Comparison of ENCODE assay signal across 9 cellular contexts in the genomic region with DNA sequence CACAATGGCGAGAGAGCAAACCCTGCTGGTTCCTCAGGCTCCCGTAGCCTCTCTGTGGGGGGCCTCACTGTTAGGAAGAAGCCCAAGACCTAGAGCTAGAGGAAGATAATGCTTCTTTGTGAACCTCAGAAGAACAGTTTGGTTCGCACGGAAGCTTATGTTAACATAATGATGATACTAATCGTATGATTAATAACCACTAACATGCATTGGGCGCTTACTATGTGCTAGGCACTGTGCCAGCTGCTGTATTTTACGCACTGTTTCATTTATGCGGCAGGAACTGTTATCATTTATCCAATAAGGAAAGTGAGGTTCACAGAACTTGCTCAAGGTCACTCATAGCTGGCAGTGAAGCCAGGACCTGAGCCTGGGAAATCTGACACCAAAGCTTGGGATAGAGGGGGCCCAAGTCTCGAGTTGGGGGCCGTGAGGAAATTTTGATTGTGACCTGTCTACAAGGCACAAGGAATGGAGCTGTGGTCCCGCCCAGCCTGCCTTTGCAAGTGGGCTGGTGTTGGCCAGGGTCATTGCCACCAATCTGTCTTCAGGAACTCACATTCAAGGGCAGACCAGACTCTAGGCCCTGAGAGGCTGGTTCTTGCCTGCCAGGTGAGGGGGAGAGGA. TPM values are rescaled to one million over a fixed set of nuclear protein-coding genes. Genes with fewer than 3 reads are reported as not detected.
A peak's percentile ranks its signal among the peaks of the same experiment; 100 is the strongest.
DNase-seq lines count a peak whose midpoint lies in the region; ATAC-seq and TF ChIP-seq lines count a peak whose summit lies in the region.
"Had no signal": no experiment of that assay in that cellular context is flagged by ENCODE, and none has a peak within 500 bp of the region (broad histone marks: within the 10 kb centered on the region; RNA-seq: fewer than 3 reads in every experiment).

No MANE protein-coding gene starts in this region.

- H3K36me3 ChIP-seq in prostate gland (no peaks in the 10 kb centered on the region), vagina (no peaks in the 10 kb centered on the region)

- WGBS in prostate gland, result 36% methylated on average over 11 of the region's 11 CpGs

- H3K4me1 ChIP-seq in prostate gland (replicated peaks) (no peaks in the 10 kb centered on the region), vagina (peaks cover 48% of the 10 kb centered on the region)

- intact Hi-C loops in prostate gland (cut with DNase I) (no loop called here), vagina (cut with DNase I) (loop anchor here (10.0 kb wide), 1 partner anchor 82 kb away; a partner anchor contains a TSS)

- H3K9me3 ChIP-seq in prostate gland (no peaks in the 10 kb centered on the region), vagina (no peaks in the 10 kb centered on the region)

- TF ChIP-seq CTCF in RWPE1 (conservative IDR thresholded peaks at IDR 0.05; ENCODE audit: low read depth), result no peak
- no peak for TF ChIP-seq CTCF in prostate gland (IDR thresholded peaks at IDR 0.05)
- no peak for TF ChIP-seq CTCF in vagina (IDR thresholded peaks at IDR 0.05)

- H3K4me3 ChIP-seq in prostate gland, result no peak overlapping the region
- H3K4me3 ChIP-seq in vagina, result no peak overlapping the region
- H3K4me3 ChIP-seq: PC-9 had no signal

- POLR2A ChIA-PET in RWPE1 (lab: Yijun Ruan, JAX; ENCODE audit: low non-redundant PET), result interaction anchor here (0.5 to 0.7 kb wide), 3 partner anchors 17 to 156 kb away, joined by 3 to 4 read pairs (median 3); no protein-coding TSS in a partner anchor

- peak overlapping the region; percentile 86 for H3K27ac ChIP-seq in RWPE1
- H3K27ac ChIP-seq in epithelial cell of prostate, result peak overlapping the region; percentile 90
- H3K27ac ChIP-seq in prostate gland, result peak overlapping the region; percentile 4 to 8
- no peak overlapping the region for H3K27ac ChIP-seq in vagina
- H3K27ac ChIP-seq: PC-9 had no signal

- TF ChIP-seq POLR2A in prostate gland (IDR thresholded peaks at IDR 0.05) (no peak), vagina (IDR thresholded peaks at IDR 0.05) (no peak)

- no peaks in the 10 kb centered on the region for H3K27me3 ChIP-seq in prostate gland (replicated peaks; ENCODE audit: insufficient read depth)
- H3K27me3 ChIP-seq in vagina, result no peaks in the 10 kb centered on the region

- ATAC-seq in HG03432 (IDR thresholded peaks at IDR 0.05; ENCODE audit: unreplicated experiment), result no peak
- ATAC-seq in GM21381 (IDR thresholded peaks at IDR 0.05; ENCODE audit: unreplicated experiment), result no peak

- DNase-seq in GM04504 (ENCODE audit: low read depth) (peak; percentile 66), RWPE1 (ENCODE audit: low spot score) (peak; percentile 55), epithelial cell of prostate (ENCODE audit: low read depth, low spot score) (peak; percentile 78), prostate gland (ENCODE audit: low spot score) (no peak), vagina (ENCODE audit: extremely low spot score in 2 of 2) (no peak)
- DNase-seq in activated naive CD4-positive, alpha-beta T cell treated with Interleukin-2 at 50 U/mL for 16 hours, result no peak

- CTCF ChIA-PET in RWPE1 (lab: Yijun Ruan, JAX), result interaction anchor here (0.5 to 1.5 kb wide), 17 partner anchors 10 to 1062 kb away, joined by 3 to 9 read pairs (median 4); no protein-coding TSS in a partner anchor

RNA-seq across cellular contexts. Expression of a gene that starts 6.8 kb away (rescaled TPM):
- under 1 TPM; 0.36 to 0.85 TPM for total RNA-seq in prostate gland
- total RNA-seq in vagina, result 21.4 TPM

RNA-seq across cellular contexts. Expression of a gene that starts 9.2 kb away (rescaled TPM):
- total RNA-seq in prostate gland (10 to 100 TPM in 1 of 2 donors, 1 to 10 TPM in 1; 7.0 to 13.8 TPM), vagina (30.0 TPM)

RNA-seq across cellular contexts. Expression of a gene that starts 39.0 kb away (rescaled TPM):
- total RNA-seq in prostate gland (10 to 100 TPM; 21.0 to 23.1 TPM), vagina (24.8 TPM)

RNA-seq across cellular contexts. Expression of a gene that starts 45.4 kb away (rescaled TPM):
- total RNA-seq in prostate gland (10 to 100 TPM; 29.9 to 31.1 TPM), vagina (34.6 TPM)

Comparison
In these comparisons a context has a peak if more than half of its experiments do, and no peak if none do; other contexts are left out.
1. DNase-seq: peak in GM04504 (single experiment), RWPE1 (single experiment) and epithelial cell of prostate (single experiment); none in prostate gland (single experiment), activated naive CD4-positive, alpha-beta T cell treated with Interleukin-2 at 50 U/mL for 16 hours (single experiment) and vagina (0 of 2).
2. RNA of a gene that starts 6.8 kb away (total RNA-seq): 21.4 TPM in vagina (single experiment); 0.36 to 0.85 TPM in prostate gland; every median in the first group is over 10 times any median in the second.